In genomic region chr12:11824069-11824468, GRCh38 we compare ENCODE assay signal across 23 cellular contexts.
DNase-seq lines count a peak whose midpoint lies in the region; ATAC-seq, FAIRE-seq and TF ChIP-seq lines count a peak whose summit lies in the region.
"Had no signal": no experiment of that assay in that cellular context is flagged by ENCODE, and none has a peak within 500 bp of the region (broad histone marks: within the 10 kb centered on the region; RNA-seq: fewer than 3 reads in every experiment).

No MANE protein-coding gene starts in this region.

- H4K8ac ChIP-seq in IMR-90 (ENCODE audit: low read depth in 2 of 2, low read length in 2 of 2), result peak overlapping the region in 1 of 2 experiments; percentile 55; a peak in 1 of 4 replicates

- H3K4me1 ChIP-seq in SK-N-SH (ENCODE audit: control insufficient read depth in 1 of 2, insufficient read depth in 2 of 2, low read depth in 1 of 2, low read length in 1 of 2) (peaks cover 6 to 33% of the 10 kb centered on the region in 2 experiments; a peak in 3 of 4 replicates), IMR-90 (ENCODE audit: control insufficient read depth, insufficient read depth, low read length) (peaks cover 25% of the 10 kb centered on the region), astrocyte (ENCODE audit: insufficient read depth, low read length) (peaks cover 40% of the 10 kb centered on the region), neural progenitor cell (peaks cover 80% of the 10 kb centered on the region), osteoblast (ENCODE audit: insufficient read depth, low read length) (peaks cover 36% of the 10 kb centered on the region), lower lobe of right lung (peaks cover 34% of the 10 kb centered on the region)

- H3K27me3 ChIP-seq in SK-N-SH (ENCODE audit: insufficient read depth) (no peaks in the 10 kb centered on the region), IMR-90 (ENCODE audit: control insufficient read depth, insufficient read depth, low read length) (no peaks in the 10 kb centered on the region), astrocyte (ENCODE audit: insufficient read depth, low read length) (no peaks in the 10 kb centered on the region), neural progenitor cell (no peaks in the 10 kb centered on the region), osteoblast (ENCODE audit: insufficient read depth, low read length) (no peaks in the 10 kb centered on the region), lower lobe of right lung (ENCODE audit: low read depth) (no peaks in the 10 kb centered on the region)
- H3K27me3 ChIP-seq: tibial artery had no signal

- no peak overlapping the region for H2BK5ac ChIP-seq in IMR-90 (ENCODE audit: low read depth, low read length, poor library complexity, severe bottlenecking)

- peaks cover 22% of the 10 kb centered on the region for H3K9me1 ChIP-seq in IMR-90 (ENCODE audit: insufficient read depth, low read length)

- dilution Hi-C loops in IMR-90 (cut with HindIII; ENCODE audit: low sequenced_read_pairs, unreplicated experiment), result no loop called here

- H3K27me3 Mint-ChIP-seq in astrocyte (ENCODE audit: low read depth, unreplicated experiment) (no peaks in the 10 kb centered on the region), neural progenitor cell (ENCODE audit: insufficient read depth, low read depth) (no peaks in the 10 kb centered on the region)
- H3K27me3 Mint-ChIP-seq: natural killer cell treated with Interleukin-12 subunit alpha and Interleukin-12 subunit beta and Interleukin-15 and Interleukin-18, amount 100 ng/mL, for 72 hours had no signal

- TF ChIP-seq EP300 in SK-N-SH (IDR thresholded peaks at IDR 0.05; ENCODE audit: borderline replicate concordance in 1 of 2, low read depth in 1 of 2, low read length in 1 of 2), result no peak

- DNase-seq in SK-N-SH (no peak), IMR-90 (no peak), astrocyte (ENCODE audit: low read depth) (no peak), neural progenitor cell (ENCODE audit: low spot score) (no peak), osteoblast (ENCODE audit: insufficient read length, low spot score, missing footprints) (no peak), lower lobe of right lung (no peak), NCI-H2029 (lab: John Stamatoyannopoulos, UW) (no peak)
- DNase-seq: activated gamma-delta T cell; aorta; C1 segment of cervical spinal cord; foreskin fibroblast; GDM1; hippocampal formation; kidney; NCI-H146; stimulated activated CD4-positive, alpha-beta T cell treated with anti-CD3 and anti-CD28 coated beads, Interleukin-12 subunit alpha, Interleukin-12 subunit beta, amount 100 ng/mL, for 4 hours; SW 1271; tibial artery had no signal

- H2BK120ac ChIP-seq in IMR-90 (ENCODE audit: low read depth, low read length), result 0 out of 2 replicates have a peak overlapping the region, but pooled peaks have one; percentile 59

- H3K4me3 ChIP-seq in SK-N-SH (ENCODE audit: low read depth in 2 of 2, low read length in 1 of 2) (no peak overlapping the region), IMR-90 (ENCODE audit: insufficient read depth, low read depth, low read length) (no peak overlapping the region), astrocyte (ENCODE audit: insufficient read depth, low read depth, low read length) (no peak overlapping the region), neural progenitor cell (no peak overlapping the region), osteoblast (ENCODE audit: insufficient read depth, low read length) (no peak overlapping the region), lower lobe of right lung (no peak overlapping the region)
- H3K4me3 ChIP-seq: tibial artery had no signal

- no peak overlapping the region for H2BK15ac ChIP-seq in IMR-90 (ENCODE audit: low read depth, low read length)

- no peak overlapping the region for H2AK9ac ChIP-seq in IMR-90 (replicated peaks; ENCODE audit: low read depth, low read length, poor library complexity)

- no peak for ATAC-seq in SK-N-SH treated with all-trans-retinoic acid at 6 μM for 48 hours
- ATAC-seq in IMR-90 (ENCODE audit: low read depth), result no peak
- ATAC-seq in lower lobe of right lung, result no peak
- ATAC-seq: natural killer cell treated with Interleukin-12 subunit alpha and Interleukin-12 subunit beta and Interleukin-15 and Interleukin-18, amount 100 ng/mL, for 72 hours had no signal

- H4K91ac ChIP-seq in IMR-90 (ENCODE audit: insufficient read depth, low read depth, low read length), result peak overlapping the region; percentile 45; the same call in 1 of the 2 replicates

- intact Hi-C loops in IMR-90 (cut with micrococcal nuclease), result no loop called here
- intact Hi-C loops in lower lobe of right lung (cut with DNase I), result no loop called here

- in situ Hi-C loops in IMR-90 (cut with MboI; ENCODE audit: low sequenced_read_pairs), result no loop called here

- H3F3A ChIP-seq in SK-N-SH (replicated peaks; ENCODE audit: insufficient read depth), result peaks cover 25% of the 10 kb centered on the region
- H3F3A ChIP-seq in neural progenitor cell (ENCODE audit: low read depth), result peaks cover 51% of the 10 kb centered on the region

- H4K5ac ChIP-seq in IMR-90 (ENCODE audit: low read depth, low read length), result no peak overlapping the region

- peak overlapping the region in 1 of 2 experiments; percentile 90; a peak in 2 of 4 replicates for H3K27ac ChIP-seq in SK-N-SH (ENCODE audit: low read depth in 2 of 2, low read length in 1 of 2)
- no peak overlapping the region for H3K27ac ChIP-seq in IMR-90 (ENCODE audit: insufficient read depth, low read length)
- peak overlapping the region; percentile 88 for H3K27ac ChIP-seq in astrocyte (ENCODE audit: low read depth, low read length)
- peak overlapping the region; percentile 63 for H3K27ac ChIP-seq in neural progenitor cell
- H3K27ac ChIP-seq in osteoblast (ENCODE audit: low read depth, low read length), result no peak overlapping the region
- H3K27ac ChIP-seq in lower lobe of right lung, result no peak overlapping the region
- H3K27ac ChIP-seq: 22Rv1, RWPE1 had no signal

- no peak overlapping the region for H3K56ac ChIP-seq in IMR-90 (ENCODE audit: extremely low read depth, insufficient read depth, low read length)

- H3K14ac ChIP-seq in IMR-90 (replicated peaks; ENCODE audit: low read depth, low read length), result no peak overlapping the region

- H2AFZ ChIP-seq in SK-N-SH (ENCODE audit: low read depth) (no peak overlapping the region), IMR-90 (replicated peaks; ENCODE audit: low read length, poor library complexity) (no peak overlapping the region), astrocyte (ENCODE audit: low read depth, low read length) (no peak overlapping the region), neural progenitor cell (replicated peaks) (no peak overlapping the region), osteoblast (ENCODE audit: low read length) (no peak overlapping the region)

- no TSS peak for BruUV-seq in IMR-90 (replicated peaks; lab: Mats Ljungman, UMichigan)

- peaks cover 17 to 55% of the 10 kb centered on the region in 2 experiments for H3K79me1 ChIP-seq in IMR-90 (ENCODE audit: low read depth in 1 of 2, low read length in 2 of 2)

- peak overlapping the region; percentile 92 for H3K27ac Mint-ChIP-seq in astrocyte (ENCODE audit: unreplicated experiment)
- H3K27ac Mint-ChIP-seq in neural progenitor cell, result peak overlapping the region; percentile 43

- H2BK20ac ChIP-seq in IMR-90 (ENCODE audit: low read depth, low read length), result no peak overlapping the region

- TF ChIP-seq CTCF in SK-N-SH (IDR thresholded peaks at IDR 0.05) (no peak), IMR-90 (conservative IDR thresholded peaks at IDR 0.05; ENCODE audit: low read depth, low read length) (no peak), astrocyte (IDR thresholded peaks at IDR 0.05; ENCODE audit: insufficient read depth, low read depth, low read length) (no peak), neural progenitor cell (IDR thresholded peaks at IDR 0.05) (no peak), osteoblast (IDR thresholded peaks at IDR 0.05; ENCODE audit: extremely low read depth, low read depth, low read length) (no peak), lower lobe of right lung (IDR thresholded peaks at IDR 0.05) (no peak)

- no peak for TF ChIP-seq POLR2A in IMR-90 (IDR thresholded peaks at IDR 0.05; ENCODE audit: low read depth, low read length)

- 96% methylated on average over 7 of the region's 7 CpGs for WGBS in SK-N-SH (ENCODE audit: low lambda C conversion rate)
- 100% methylated on average over 1 of the region's 7 CpGs; no CpG with 5 or more reads in 1 of the 2 experiments for WGBS in IMR-90 (ENCODE audit: extremely low coverage in 2 of 2, insufficient read length in 1 of 2), 2 experiments

- H3K18ac ChIP-seq in IMR-90 (ENCODE audit: low read depth, low read length), result no peak overlapping the region

- TF ChIP-seq RAD21 in SK-N-SH (IDR thresholded peaks at IDR 0.05; ENCODE audit: low read length), result no peak
- TF ChIP-seq RAD21 in IMR-90 (IDR thresholded peaks at IDR 0.05; ENCODE audit: low read length), result no peak

- H2AK5ac ChIP-seq in IMR-90 (ENCODE audit: low read depth, low read length), result 0 out of 2 replicates have a peak overlapping the region, but pooled peaks have one; percentile 2

- H3K79me2 ChIP-seq in SK-N-SH (ENCODE audit: insufficient read depth) (peaks cover 25% of the 10 kb centered on the region; the same call in 1 of the 2 replicates), astrocyte (ENCODE audit: insufficient read depth, low read length) (peaks cover 17% of the 10 kb centered on the region), neural progenitor cell (ENCODE audit: low read depth) (no peaks in the 10 kb centered on the region), osteoblast (ENCODE audit: insufficient read depth, low read length) (peaks cover 4% of the 10 kb centered on the region)

- H3K4me1 Mint-ChIP-seq in astrocyte (ENCODE audit: low read depth, unreplicated experiment) (peaks cover 46% of the 10 kb centered on the region), neural progenitor cell (peaks cover 36% of the 10 kb centered on the region)

- H3K36me3 Mint-ChIP-seq in astrocyte (ENCODE audit: low read depth, unreplicated experiment), result peaks cover 11% of the 10 kb centered on the region
- peaks cover 1% of the 10 kb centered on the region for H3K36me3 Mint-ChIP-seq in neural progenitor cell
- H3K36me3 Mint-ChIP-seq: natural killer cell treated with Interleukin-12 subunit alpha and Interleukin-12 subunit beta and Interleukin-15 and Interleukin-18, amount 100 ng/mL, for 72 hours had no signal

- CTCF ChIA-PET in SK-N-SH (lab: Yijun Ruan, JAX), result interaction anchor here (0.6 to 1.1 kb wide), 2 partner anchors 21 to 210 kb away, joined by 3 to 4 read pairs; no protein-coding TSS in a partner anchor
- CTCF ChIA-PET in IMR-90 (lab: Yijun Ruan, JAX), result no interaction called here

- H4K20me1 ChIP-seq in SK-N-SH (ENCODE audit: insufficient read depth) (no peaks in the 10 kb centered on the region), IMR-90 (ENCODE audit: insufficient read depth, low read length) (no peaks in the 10 kb centered on the region), astrocyte (ENCODE audit: insufficient read depth, low read length) (peaks cover 5% of the 10 kb centered on the region), neural progenitor cell (ENCODE audit: low read depth) (no peaks in the 10 kb centered on the region), osteoblast (ENCODE audit: insufficient read depth, low read length) (no peaks in the 10 kb centered on the region)

- peak overlapping the region; percentile 50 for H3K4ac ChIP-seq in IMR-90 (ENCODE audit: low read depth, low read length)

- 0 out of 2 replicates have a peak overlapping the region, but pooled peaks have one; percentile 5 for H3K23ac ChIP-seq in IMR-90 (ENCODE audit: low read depth, low read length)

- H3K9ac ChIP-seq in SK-N-SH, result peak overlapping the region; percentile 49; the same call in 1 of the 2 replicates
- H3K9ac ChIP-seq in IMR-90 (ENCODE audit: low read depth, low read length), result no peak overlapping the region
- H3K9ac ChIP-seq in astrocyte (ENCODE audit: low read length), result no peak overlapping the region
- H3K9ac ChIP-seq in neural progenitor cell, result no peak overlapping the region

- H3K9me2 ChIP-seq in SK-N-SH, result no peaks in the 10 kb centered on the region

- H3K9me3 ChIP-seq in SK-N-SH (no peaks in the 10 kb centered on the region), IMR-90 (ENCODE audit: control insufficient read depth, insufficient read depth, low read length) (no peaks in the 10 kb centered on the region), astrocyte (ENCODE audit: insufficient read depth, low read depth, low read length) (no peaks in the 10 kb centered on the region), neural progenitor cell (ENCODE audit: low read depth) (no peaks in the 10 kb centered on the region), osteoblast (ENCODE audit: low read depth, low read length) (no peaks in the 10 kb centered on the region), lower lobe of right lung (no peaks in the 10 kb centered on the region)
- H3K9me3 ChIP-seq: tibial artery had no signal

- H3K4me2 ChIP-seq in SK-N-SH, result peak overlapping the region; percentile 70; the same call in 1 of the 2 replicates
- no peak overlapping the region for H3K4me2 ChIP-seq in IMR-90 (ENCODE audit: low read depth, low read length)
- H3K4me2 ChIP-seq in astrocyte (ENCODE audit: low read length), result peak overlapping the region; percentile 80
- H3K4me2 ChIP-seq in neural progenitor cell, result peak overlapping the region; percentile 24
- no peak overlapping the region for H3K4me2 ChIP-seq in osteoblast (ENCODE audit: insufficient read depth, low read length)

- POLR2A ChIA-PET in SK-N-SH (lab: Yijun Ruan, JAX), result no interaction called here
- POLR2A ChIA-PET in IMR-90 (lab: Charles Lee; ENCODE audit: unreplicated experiment), result no interaction called here

- FAIRE-seq in astrocyte (lab: Jason Lieb, UNC), result no peak
- FAIRE-seq: colon, kidney had no signal

- H3K4me3 Mint-ChIP-seq in astrocyte (ENCODE audit: unreplicated experiment), result no peak overlapping the region
- no peak overlapping the region for H3K4me3 Mint-ChIP-seq in neural progenitor cell
- H3K4me3 Mint-ChIP-seq: natural killer cell treated with Interleukin-12 subunit alpha and Interleukin-12 subunit beta and Interleukin-15 and Interleukin-18, amount 100 ng/mL, for 72 hours had no signal

- H3K36me3 ChIP-seq in SK-N-SH (replicated peaks in 1 of 2; ENCODE audit: control insufficient read depth in 1 of 2, insufficient read depth in 2 of 2, low read length in 1 of 2) (peaks cover 0 to 4% of the 10 kb centered on the region in 2 experiments), IMR-90 (ENCODE audit: control insufficient read depth, insufficient read depth, low read length) (peaks cover 2% of the 10 kb centered on the region), astrocyte (ENCODE audit: insufficient read depth, low read length) (no peaks in the 10 kb centered on the region), neural progenitor cell (no peaks in the 10 kb centered on the region), osteoblast (ENCODE audit: insufficient read depth, low read length) (peaks cover 2% of the 10 kb centered on the region), lower lobe of right lung (no peaks in the 10 kb centered on the region)
- H3K36me3 ChIP-seq: tibial artery had no signal

- no peaks in the 10 kb centered on the region for H3K9me3 Mint-ChIP-seq in astrocyte (ENCODE audit: unreplicated experiment)
- no peaks in the 10 kb centered on the region for H3K9me3 Mint-ChIP-seq in neural progenitor cell
- H3K9me3 Mint-ChIP-seq: natural killer cell treated with Interleukin-12 subunit alpha and Interleukin-12 subunit beta and Interleukin-15 and Interleukin-18, amount 100 ng/mL, for 72 hours had no signal

Comparison
In these comparisons a context has a peak if more than half of its experiments do, and no peak if none do; other contexts are left out.
1. H3K27ac ChIP-seq: peak in astrocyte (single experiment) and neural progenitor cell (single experiment); none in IMR-90 (single experiment), osteoblast (single experiment) and lower lobe of right lung (single experiment).
2. H3K4me2 ChIP-seq: peak in SK-N-SH (single experiment), astrocyte (single experiment) and neural progenitor cell (single experiment); none in IMR-90 (single experiment) and osteoblast (single experiment).